ENCODE assay signal across 1 cellular context in the genomic region with DNA sequence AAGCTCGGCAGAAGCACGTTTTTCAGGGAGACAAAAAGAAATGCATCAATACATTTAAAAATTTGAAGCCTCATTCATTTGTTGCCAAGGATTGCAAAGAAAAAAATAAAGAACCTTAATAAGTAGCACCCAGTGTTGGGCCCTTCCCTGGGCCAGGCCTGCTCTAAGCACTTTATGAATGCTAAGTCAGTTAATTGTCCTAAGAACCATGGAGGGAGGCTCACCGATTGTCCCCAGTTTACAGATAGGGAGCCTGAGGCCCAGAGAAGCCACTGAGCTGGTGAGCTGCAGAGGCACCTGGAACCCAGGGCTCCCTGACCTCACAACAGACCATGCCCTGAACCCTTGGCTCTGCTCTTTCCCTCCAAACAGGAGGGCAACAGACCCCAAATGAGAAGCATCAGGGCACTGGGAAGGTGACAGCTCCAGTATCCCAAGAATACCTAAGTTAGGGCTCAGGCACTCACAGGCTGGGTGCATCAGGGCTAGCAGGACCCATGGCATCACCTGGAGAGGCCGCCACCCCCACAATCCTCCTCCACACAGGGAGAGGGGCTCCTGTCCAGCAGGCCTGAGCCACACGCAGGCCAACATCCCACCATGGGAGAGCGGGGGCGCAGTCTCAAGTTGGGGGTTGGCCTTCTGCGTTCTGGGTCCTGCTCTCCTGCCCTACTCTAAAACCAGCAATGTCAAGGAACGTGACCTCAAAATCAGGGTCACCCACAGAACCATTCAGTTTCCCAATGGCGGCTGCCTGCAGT.
TF ChIP-seq lines count a peak whose summit lies in the region.

No MANE protein-coding gene starts in this region.

TF ChIP-seq in H1, 55 proteins besides CTCF, POLR2A, EP300 and RAD21:
- TF ChIP-seq SAP30 (IDR thresholded peaks at IDR 0.05; ENCODE audit: insufficient read depth, insufficient replicate concordance, low read length) (no peak), SP4 (IDR thresholded peaks at IDR 0.05; ENCODE audit: low read length) (no peak), TAF1 (IDR thresholded peaks at IDR 0.05; ENCODE audit: low read depth, low read length) (no peak), RNF2 (IDR thresholded peaks at IDR 0.05; ENCODE audit: borderline replicate concordance, low read depth, low read length, missing control alignments, poor library complexity, severe bottlenecking) (no peak), RXRA (IDR thresholded peaks at IDR 0.05; ENCODE audit: insufficient read depth, low read depth, low read length) (no peak)
TF ChIP-seq in H1: peak in this region for 0.
